In genomic region chr21:43005635-43006034, GRCh38 we compare ENCODE assay signal across 19 cellular contexts. TPM values are rescaled to one million over a fixed set of nuclear protein-coding genes. Genes with fewer than 3 reads are reported as not detected.
DNase-seq lines count a peak whose midpoint lies in the region; ATAC-seq and TF ChIP-seq lines count a peak whose summit lies in the region.
"Had no signal": no experiment of that assay in that cellular context is flagged by ENCODE, and none has a peak within 500 bp of the region (broad histone marks: within the 10 kb centered on the region; RNA-seq: fewer than 3 reads in every experiment).

No MANE protein-coding gene starts in this region.

- H3K27ac ChIP-seq in body of pancreas (peak overlapping the region in 3 of 4 donors; percentile 32 to 43 (median 40)), hepatocyte (no peak overlapping the region)
- H3K27ac ChIP-seq: A549; BLaER1 treated with 17β-estradiol and CSF1 and Interleukin-3, amounts not matched to agents 10 nM and 100 nM had no signal

- peaks cover 2% of the 10 kb centered on the region for H3K27me3 Mint-ChIP-seq in nephron progenitor cell (ENCODE audit: low read depth, poor library complexity)

- H3K9me3 ChIP-seq in body of pancreas (no peaks in the 10 kb centered on the region), hepatocyte (ENCODE audit: low read depth) (no peaks in the 10 kb centered on the region)
- H3K9me3 ChIP-seq: A549, SK-N-SH had no signal

- H3K9me3 Mint-ChIP-seq in nephron progenitor cell: peaks cover 21% of the 10 kb centered on the region

- intact Hi-C loops in body of pancreas (cut with DNase I): no loop called here

- H3K4me1 Mint-ChIP-seq in nephron progenitor cell: peaks cover 21% of the 10 kb centered on the region

- H3K27me3 ChIP-seq in body of pancreas (no peaks in the 10 kb centered on the region), hepatocyte (no peaks in the 10 kb centered on the region)
- H3K27me3 ChIP-seq: BLaER1 treated with 17β-estradiol and CSF1 and Interleukin-3, amounts not matched to agents 10 nM and 100 nM had no signal

- ATAC-seq in body of pancreas (peak; percentile 82), GM19324 (IDR thresholded peaks at IDR 0.05; ENCODE audit: low FRiP score, unreplicated experiment) (no peak), HG03039 (IDR thresholded peaks at IDR 0.05; ENCODE audit: unreplicated experiment) (no peak)
- ATAC-seq: A549, Panc1, Right ventricle myocardium inferior had no signal

- DNase-seq in DMS53 treated with DMSO at 0.1 percent for 48 hours (lab: John Stamatoyannopoulos, UW; ENCODE audit: unreplicated experiment): peak; percentile 38
- peak; percentile 60 for DNase-seq in NCI-H510A treated with DMSO at 0.1 percent for 48 hours (lab: John Stamatoyannopoulos, UW)
- DNase-seq in body of pancreas: peak; percentile 65 to 84 (median 78)
- DNase-seq in nephron progenitor cell: no peak
- no peak for DNase-seq in ureter (ENCODE audit: low spot score)
- DNase-seq in hepatocyte (ENCODE audit: low spot score): no peak
- DNase-seq: GOT3, Kasumi-1, MM.1S, NCI-H1092 treated with DMSO at 0.1 percent for 48 hours, NCI-H446 treated with DMSO at 0.1 percent for 48 hours, NCI-H82, SK-N-SH had no signal

- H3K4me3 Mint-ChIP-seq in nephron progenitor cell: no peak overlapping the region

- TF ChIP-seq POLR2A in body of pancreas (IDR thresholded peaks at IDR 0.05): no peak

- TF ChIP-seq CTCF in body of pancreas (IDR thresholded peaks at IDR 0.05) (no peak), nephron progenitor cell (IDR thresholded peaks at IDR 0.05) (no peak), hepatocyte (IDR thresholded peaks at IDR 0.05; ENCODE audit: poor library complexity) (no peak)

- H3K4me1 ChIP-seq in body of pancreas (peaks cover 28% of the 10 kb centered on the region), hepatocyte (ENCODE audit: insufficient read depth) (peaks cover 14% of the 10 kb centered on the region)
- H3K4me1 ChIP-seq: A549; BLaER1 treated with 17β-estradiol and CSF1 and Interleukin-3, amounts not matched to agents 10 nM and 100 nM had no signal

- no peak overlapping the region for H3K4me2 ChIP-seq in hepatocyte
- H3K4me2 ChIP-seq: A549; BLaER1 treated with 17β-estradiol and CSF1 and Interleukin-3, amounts not matched to agents 10 nM and 100 nM; SK-N-SH had no signal

- 43 to 50% methylated on average over 9 of the region's 9 CpGs for WGBS in body of pancreas, 2 donors
- WGBS in hepatocyte (ENCODE audit: low lambda C conversion rate, missing lambda C conversion rate): 83% methylated on average over 8 of the region's 9 CpGs

- H3K36me3 ChIP-seq in body of pancreas (replicated peaks in 1 of 2; ENCODE audit: insufficient read depth in 1 of 2, low read depth in 2 of 2) (no peaks in the 10 kb centered on the region), hepatocyte (replicated peaks; ENCODE audit: insufficient read depth, low read depth) (no peaks in the 10 kb centered on the region)

- no peaks in the 10 kb centered on the region for H4K20me1 ChIP-seq in hepatocyte (ENCODE audit: insufficient read depth, poor library complexity, severe bottlenecking)

- peaks cover 77% of the 10 kb centered on the region for H3K36me3 Mint-ChIP-seq in nephron progenitor cell (ENCODE audit: low read depth)

- H3K4me3 ChIP-seq in body of pancreas: no peak overlapping the region
- no peak overlapping the region for H3K4me3 ChIP-seq in hepatocyte
- H3K4me3 ChIP-seq: A549; BLaER1 treated with 17β-estradiol and CSF1 and Interleukin-3, amounts not matched to agents 10 nM and 100 nM had no signal

- H3K9me2 ChIP-seq in hepatocyte (replicated peaks; ENCODE audit: insufficient read depth): no peaks in the 10 kb centered on the region
- H3K9me2 ChIP-seq: SK-N-SH had no signal

- H3K79me2 ChIP-seq in hepatocyte: no peaks in the 10 kb centered on the region

- H3K27ac Mint-ChIP-seq in nephron progenitor cell: peak overlapping the region; percentile 52

- no peak overlapping the region for H2AFZ ChIP-seq in hepatocyte

RNA-seq across cellular contexts. Expression of gene PKNOX1, which starts 31.3 kb away (rescaled TPM):
- total RNA-seq in body of pancreas: 10 to 100 TPM; 11.2 to 27.4 TPM
- total RNA-seq in ureter: 34.5 TPM
- 13.4 and 13.6 TPM in 2 replicates for total RNA-seq in hepatocyte
- polyA plus RNA-seq in hepatocyte: 11.0 and 21.6 TPM in 2 replicates

Comparison
In these comparisons a context has a peak if more than half of its experiments do, and no peak if none do; other contexts are left out.
1. DNase-seq: peak in DMS53 treated with DMSO at 0.1 percent for 48 hours (single experiment), NCI-H510A treated with DMSO at 0.1 percent for 48 hours (single experiment) and body of pancreas (4 of 4); none in nephron progenitor cell (single experiment), ureter (single experiment) and hepatocyte (single experiment).